Comparison of ENCODE assay signal across 24 cellular contexts in the genomic region with DNA sequence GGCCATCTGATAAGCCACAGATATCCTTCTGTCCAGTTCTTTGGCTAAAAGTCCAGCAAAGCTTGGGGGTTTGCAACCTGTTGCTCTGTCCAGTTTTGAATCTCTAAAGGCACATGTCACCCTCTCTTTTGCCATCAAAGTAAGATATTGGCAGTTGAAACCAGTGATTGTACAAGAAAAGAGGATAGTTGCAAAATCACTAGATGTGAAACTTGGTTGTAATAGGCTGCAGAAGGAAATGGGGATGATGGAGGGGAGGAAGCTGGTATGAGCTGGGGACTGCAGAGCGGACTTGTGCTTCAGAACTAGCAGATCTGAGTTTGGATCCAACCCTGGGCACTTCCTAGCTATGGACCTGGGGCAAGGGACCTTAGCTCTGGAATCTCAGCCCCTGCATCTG.
"Had no signal": no experiment of that assay in that cellular context is flagged by ENCODE, and none has a peak within 500 bp of the region (broad histone marks: within the 10 kb centered on the region; RNA-seq: fewer than 3 reads in every experiment).

No MANE protein-coding gene starts in this region.

- H3K4me1 Mint-ChIP-seq: activated B cell treated with CpG ODN at 0.5 μM for 24 hours; activated naive CD4-positive, alpha-beta T cell treated with anti-CD3 and anti-CD28 coated beads, Interleukin-2, amount 50 U/mL, for 24 hours; stimulated activated effector memory CD8-positive, alpha-beta T cell treated with anti-CD3 and anti-CD28 coated beads, Interleukin-12 subunit alpha, Interleukin-12 subunit beta, amount 100 ng/mL, for 72 hours had no signal

- H3K9me3 Mint-ChIP-seq: activated B cell treated with CpG ODN at 0.5 μM for 24 hours; activated CD8-positive, alpha-beta T cell treated with anti-CD3 and anti-CD28 coated beads for 36 hours; activated naive CD4-positive, alpha-beta T cell treated with anti-CD3 and anti-CD28 coated beads, Interleukin-2, amount 50 U/mL, for 24 hours; activated T-cell treated with anti-CD3 and anti-CD28 coated beads, Interleukin-2, amount 50 U/mL, for 4 hours; dendritic cell treated with granulocyte-macrophage colony-stimulating factor and Interleukin-4, amounts not matched to agents 40 ng/mL and 50 ng/mL, for 4 days; natural killer cell treated with Interleukin-12 subunit alpha and Interleukin-12 subunit beta and Interleukin-15 and Interleukin-18, amount 100 ng/mL, for 72 hours; stimulated activated effector memory CD8-positive, alpha-beta T cell treated with anti-CD3 and anti-CD28 coated beads, Interleukin-12 subunit alpha, Interleukin-12 subunit beta, amount 100 ng/mL, for 72 hours; stimulated activated naive CD8-positive, alpha-beta T cell treated with anti-CD3 and anti-CD28 coated beads, Interleukin-15, Interleukin-2, amounts not matched to agents 100 ng/mL and 50 ng/mL, for 24 hours had no signal

- H3K36me3 Mint-ChIP-seq: activated naive CD4-positive, alpha-beta T cell treated with anti-CD3 and anti-CD28 coated beads, Interleukin-2, amount 50 U/mL, for 24 hours; natural killer cell treated with Interleukin-12 subunit alpha and Interleukin-12 subunit beta and Interleukin-15 and Interleukin-18, amount 100 ng/mL, for 72 hours; stimulated activated effector memory CD8-positive, alpha-beta T cell treated with anti-CD3 and anti-CD28 coated beads, Interleukin-12 subunit alpha, Interleukin-12 subunit beta, amount 100 ng/mL, for 72 hours had no signal

- H3K4me1 ChIP-seq: breast epithelium, esophagus muscularis mucosa, left ventricle myocardium inferior, vagina had no signal

- DNase-seq: activated B cell treated with CpG ODN at 0.5 μM for 24 hours; activated CD4-positive, alpha-beta T cell treated with anti-CD3 and anti-CD28 coated beads, Interleukin-2, amount 50 U/mL, for 1 hour; activated CD8-positive, alpha-beta T cell treated with anti-CD3 and anti-CD28 coated beads for 36 hours; activated T-cell treated with anti-CD3 and anti-CD28 coated beads, Interleukin-2, amount 50 U/mL, for 4 hours; central memory CD4-positive, alpha-beta T cell; effector CD4-positive, alpha-beta T cell; left ventricle myocardium inferior; mesendoderm; stimulated activated CD4-positive, alpha-beta T cell treated with anti-CD3 and anti-CD28 coated beads, Interleukin-12 subunit alpha, Interleukin-12 subunit beta, amount 100 ng/mL, for 4 hours; stimulated activated CD4-positive, alpha-beta T cell treated with anti-CD3 and anti-CD28 coated beads, Interleukin-4, amount 100 ng/mL, for 1 hour had no signal

- H3K4me3 Mint-ChIP-seq: activated B cell treated with CpG ODN at 0.5 μM for 24 hours; activated CD8-positive, alpha-beta T cell treated with anti-CD3 and anti-CD28 coated beads for 36 hours; activated naive CD4-positive, alpha-beta T cell treated with anti-CD3 and anti-CD28 coated beads, Interleukin-2, amount 50 U/mL, for 24 hours; activated T-cell treated with anti-CD3 and anti-CD28 coated beads, Interleukin-2, amount 50 U/mL, for 4 hours; activated T-helper 17 cell treated with anti-CD3 and anti-CD28 coated beads, Interleukin-2, amount 50 U/mL, for 72 hours; dendritic cell treated with granulocyte-macrophage colony-stimulating factor and Interleukin-4, amounts not matched to agents 40 ng/mL and 50 ng/mL, for 4 days; natural killer cell treated with Interleukin-12 subunit alpha and Interleukin-12 subunit beta and Interleukin-15 and Interleukin-18, amount 100 ng/mL, for 72 hours; stimulated activated effector memory CD8-positive, alpha-beta T cell treated with anti-CD3 and anti-CD28 coated beads, Interleukin-12 subunit alpha, Interleukin-12 subunit beta, amount 100 ng/mL, for 72 hours; stimulated activated naive CD8-positive, alpha-beta T cell treated with anti-CD3 and anti-CD28 coated beads, Interleukin-15, Interleukin-2, amounts not matched to agents 100 ng/mL and 50 ng/mL, for 24 hours had no signal

- H3K9me3 ChIP-seq: breast epithelium, esophagus muscularis mucosa, left ventricle myocardium inferior, thoracic aorta, vagina had no signal

- ATAC-seq: activated CD8-positive, alpha-beta T cell treated with anti-CD3 and anti-CD28 coated beads for 36 hours; activated T-cell treated with anti-CD3 and anti-CD28 coated beads, Interleukin-2, amount 50 U/mL, for 4 hours; activated T-helper 17 cell treated with anti-CD3 and anti-CD28 coated beads, Interleukin-2, amount 50 U/mL, for 72 hours; natural killer cell treated with Interleukin-12 subunit alpha and Interleukin-12 subunit beta and Interleukin-15 and Interleukin-18, amount 100 ng/mL, for 72 hours; sciatic nerve; stimulated activated effector memory CD8-positive, alpha-beta T cell treated with anti-CD3 and anti-CD28 coated beads, Interleukin-12 subunit alpha, Interleukin-12 subunit beta, amount 100 ng/mL, for 72 hours had no signal

- H3K27ac Mint-ChIP-seq: activated B cell treated with CpG ODN at 0.5 μM for 24 hours; activated CD8-positive, alpha-beta T cell treated with anti-CD3 and anti-CD28 coated beads for 36 hours; activated naive CD4-positive, alpha-beta T cell treated with anti-CD3 and anti-CD28 coated beads, Interleukin-2, amount 50 U/mL, for 24 hours; activated T-helper 17 cell treated with anti-CD3 and anti-CD28 coated beads, Interleukin-2, amount 50 U/mL, for 72 hours; dendritic cell treated with granulocyte-macrophage colony-stimulating factor and Interleukin-4, amounts not matched to agents 40 ng/mL and 50 ng/mL, for 4 days; natural killer cell treated with Interleukin-12 subunit alpha and Interleukin-12 subunit beta and Interleukin-15 and Interleukin-18, amount 100 ng/mL, for 72 hours; progenitor cell of endocrine pancreas; stimulated activated effector memory CD8-positive, alpha-beta T cell treated with anti-CD3 and anti-CD28 coated beads, Interleukin-12 subunit alpha, Interleukin-12 subunit beta, amount 100 ng/mL, for 72 hours; stimulated activated naive CD8-positive, alpha-beta T cell treated with anti-CD3 and anti-CD28 coated beads, Interleukin-15, Interleukin-2, amounts not matched to agents 100 ng/mL and 50 ng/mL, for 24 hours had no signal

- H3K27me3 Mint-ChIP-seq: dendritic cell treated with granulocyte-macrophage colony-stimulating factor and Interleukin-4, amounts not matched to agents 40 ng/mL and 50 ng/mL, for 4 days; stimulated activated naive CD8-positive, alpha-beta T cell treated with anti-CD3 and anti-CD28 coated beads, Interleukin-15, Interleukin-2, amounts not matched to agents 100 ng/mL and 50 ng/mL, for 24 hours had no signal

- H3K27me3 ChIP-seq: breast epithelium, vagina had no signal

- H3K27ac ChIP-seq: breast epithelium, esophagus muscularis mucosa, left ventricle myocardium inferior, skin epidermis, thoracic aorta, vagina had no signal

- H3K4me3 ChIP-seq: breast epithelium, esophagus muscularis mucosa, left ventricle myocardium inferior, lung, skin epidermis, thoracic aorta, vagina had no signal

- H3K36me3 ChIP-seq: breast epithelium, esophagus muscularis mucosa, left ventricle myocardium inferior, thoracic aorta, vagina had no signal
